In the genomic region with DNA sequence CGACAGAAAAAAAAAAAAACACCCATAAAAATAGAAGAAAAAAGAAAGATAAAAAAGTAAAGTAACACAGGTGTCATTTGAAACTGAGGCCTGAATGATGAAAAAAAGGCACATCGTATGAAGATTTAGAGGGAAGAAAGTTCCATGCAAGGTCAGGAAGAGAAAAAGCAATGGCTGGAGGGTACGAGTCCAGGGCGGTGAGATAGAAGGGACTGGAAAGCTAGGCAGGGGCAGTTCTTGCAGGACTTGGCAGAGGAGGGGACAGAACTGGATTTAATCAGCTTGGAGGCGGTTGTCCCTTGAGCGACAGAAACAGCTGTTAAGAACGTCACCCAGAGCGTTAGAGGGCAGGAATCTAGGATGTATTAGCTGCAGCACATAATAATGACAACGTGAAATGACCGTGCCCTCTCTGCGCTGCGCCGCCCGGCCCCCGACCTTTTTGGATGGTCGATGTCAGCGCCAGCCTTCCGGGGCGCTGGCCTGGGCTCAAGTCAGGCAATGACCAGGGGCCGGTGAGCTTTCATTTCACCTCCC, we compare ENCODE assay signal across 8 cellular contexts. TPM values are rescaled to one million over a fixed set of nuclear protein-coding genes. Genes with fewer than 3 reads are reported as not detected.
DNase-seq lines count a peak whose midpoint lies in the region; ATAC-seq and TF ChIP-seq lines count a peak whose summit lies in the region.

No MANE protein-coding gene starts in this region.

- intact Hi-C loops in adrenal gland (cut with DNase I), result no loop called here

- TF ChIP-seq CTCF in adrenal gland (IDR thresholded peaks at IDR 0.05), result no peak
- TF ChIP-seq CTCF in retinal pigment epithelial cell (conservative IDR thresholded peaks at IDR 0.05; ENCODE audit: low read depth, low read length), result no peak

- H3K36me3 ChIP-seq in adrenal gland (replicated peaks in 1 of 2), result no peaks in the 10 kb centered on the region

- peak overlapping the region; percentile 54 to 98 (median 74) for H3K4me3 ChIP-seq in adrenal gland
- H3K4me3 ChIP-seq in retinal pigment epithelial cell (ENCODE audit: low read length), result peak overlapping the region; percentile 76

- peak overlapping the region; percentile 56 to 97 (median 81) for H3K27ac ChIP-seq in adrenal gland

- peaks cover 11 to 28% of the 10 kb centered on the region in 2 donors for H3K4me1 ChIP-seq in adrenal gland (replicated peaks in 1 of 2)

- no peaks in the 10 kb centered on the region for H3K9me3 ChIP-seq in adrenal gland (replicated peaks in 1 of 3)

- ATAC-seq in HG02885 (IDR thresholded peaks at IDR 0.05; ENCODE audit: poor library complexity, unreplicated experiment), result peak; percentile 38

- DNase-seq in stimulated activated CD4-positive, alpha-beta T cell treated with anti-CD3 and anti-CD28 coated beads, Interleukin-4, amount 100 ng/mL, for 24 hours, result peak; percentile 24
- no peak for DNase-seq in stimulated activated CD4-positive, alpha-beta T cell treated with anti-CD3 and anti-CD28 coated beads, Interleukin-12 subunit alpha, Interleukin-12 subunit beta, amount 100 ng/mL, for 4 hours
- DNase-seq in NCI-H345 treated with DMSO at 0.1 percent for 48 hours (lab: John Stamatoyannopoulos, UW; ENCODE audit: unreplicated experiment) (peak; percentile 17), adrenal gland (peak; percentile 40 to 75 (median 48)), hepatic stellate cell (ENCODE audit: low spot score) (peak; percentile 26), retinal pigment epithelial cell (ENCODE audit: low read depth) (no peak), GOT3 (lab: John Stamatoyannopoulos, UW) (no peak)

- H3K27me3 ChIP-seq in adrenal gland, result no peaks in the 10 kb centered on the region

- 2 to 7% (median 2%) methylated on average over 8 to 20 of the region's 20 CpGs for whole genome bisulfite sequencing in adrenal gland, 4 donors

- TF ChIP-seq POLR2A in adrenal gland (IDR thresholded peaks at IDR 0.05), result no peak

RNA-seq across cellular contexts. Expression of a gene that starts 0.6 kb away (rescaled TPM):
- total RNA-seq in adrenal gland, result 10 to 100 TPM in 3 of 8 donors, 1 to 10 TPM in 5; 4.6 to 18.6 (median 8.4) TPM
- 10 to 100 TPM in 2 of 3 donors, 1 to 10 TPM in 1; 7.7 to 19.7 (median 11.7) TPM for polyA plus RNA-seq in adrenal gland

RNA-seq across cellular contexts. Expression of a gene that starts 42.5 kb away (rescaled TPM):
- total RNA-seq in adrenal gland, result under 1 TPM in 3 of 8 donors, not detected in 5; 0.25 to 0.41 (median 0.29) TPM
- under 1 TPM; 0.05 to 0.32 (median 0.24) TPM for polyA plus RNA-seq in adrenal gland

Comparison
In these comparisons a context has a peak if more than half of its experiments do, and no peak if none do; other contexts are left out.
1. DNase-seq: peak in stimulated activated CD4-positive, alpha-beta T cell treated with anti-CD3 and anti-CD28 coated beads, Interleukin-4, amount 100 ng/mL, for 24 hours (single experiment), NCI-H345 treated with DMSO at 0.1 percent for 48 hours (single experiment), adrenal gland (7 of 7) and hepatic stellate cell (single experiment); none in stimulated activated CD4-positive, alpha-beta T cell treated with anti-CD3 and anti-CD28 coated beads, Interleukin-12 subunit alpha, Interleukin-12 subunit beta, amount 100 ng/mL, for 4 hours (single experiment), retinal pigment epithelial cell (single experiment) and GOT3 (single experiment).